In genomic region chr19:9076886-9077285, GRCh38 we compare ENCODE assay signal across 1 cellular context.
TF ChIP-seq lines count a peak whose summit lies in the region.

No MANE protein-coding gene starts in this region.

TF ChIP-seq in A549, 52 proteins besides CTCF, POLR2A, EP300 and RAD21 (continued from another document):
- no peak for TF ChIP-seq RARB (CRISPR knock-in tag; IDR thresholded peaks at IDR 0.05)
- no peak for TF ChIP-seq KDM1A (IDR thresholded peaks at IDR 0.05; ENCODE audit: low read depth)
- TF ChIP-seq CHD4 (IDR thresholded peaks at IDR 0.05; ENCODE audit: borderline replicate concordance): no peak
- no peak for TF ChIP-seq RNF2 (IDR thresholded peaks at IDR 0.05; ENCODE audit: borderline replicate concordance, low read depth)
- TF ChIP-seq CBX8 (IDR thresholded peaks at IDR 0.05): no peak
- no peak for TF ChIP-seq FOXS1 (CRISPR knock-in tag; IDR thresholded peaks at IDR 0.05)
- TF ChIP-seq JUNB (IDR thresholded peaks at IDR 0.05): no peak
